Comparison of ENCODE assay signal across 7 cellular contexts in the genomic region with DNA sequence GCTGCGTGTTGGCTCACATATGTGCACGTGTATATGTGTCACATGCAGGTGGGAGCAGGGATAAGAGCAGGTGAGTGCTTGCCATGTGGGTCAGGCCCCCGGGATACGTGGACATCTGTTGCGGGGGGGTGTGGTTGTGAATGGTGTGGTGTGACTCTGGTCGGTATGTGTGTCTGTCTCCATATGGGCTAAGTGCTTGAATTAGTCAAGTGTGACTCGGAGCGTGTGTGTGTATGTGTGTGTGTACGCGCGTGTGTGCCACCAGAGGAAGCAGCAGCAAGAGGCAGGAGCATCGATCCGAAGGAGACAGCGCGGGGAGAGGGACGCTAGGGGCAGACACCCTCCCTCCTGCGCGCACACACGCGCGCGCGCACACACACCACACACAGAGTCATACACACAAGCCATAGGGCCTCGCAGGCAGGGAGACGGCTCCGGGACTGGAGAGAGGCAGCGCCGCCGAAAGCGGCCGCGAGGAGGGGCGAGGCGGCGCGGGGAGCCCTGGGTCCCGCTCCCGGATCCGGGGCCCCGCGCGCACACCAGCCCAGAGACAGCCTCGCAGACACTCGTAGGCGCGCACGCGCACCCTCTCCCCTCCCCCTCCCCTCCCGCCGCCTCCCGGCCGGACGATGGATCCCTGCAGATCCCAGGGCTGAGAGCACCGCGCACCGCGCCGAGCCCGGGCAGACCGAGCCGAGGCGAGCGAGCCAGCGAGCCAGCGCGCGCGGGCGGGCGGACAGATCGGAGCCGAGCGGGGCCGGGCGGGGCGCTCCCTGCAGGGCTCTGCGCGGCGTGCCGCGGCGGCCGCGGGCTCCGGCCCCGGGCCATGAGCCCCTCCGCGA. TPM values are rescaled to one million over a fixed set of nuclear protein-coding genes. Genes with fewer than 3 reads are reported as not detected.
DNase-seq lines count a peak whose midpoint lies in the region; ATAC-seq, FAIRE-seq and TF ChIP-seq lines count a peak whose summit lies in the region.

A gene (plus strand): TSS at position 597 of the 842 bp plus-strand sequence. CDS start 1,171 bp downstream, outside the sequence.

- peaks cover 13% of the 10 kb centered on the region for H3K4me1 ChIP-seq in ectodermal cell (ENCODE audit: control insufficient read depth, insufficient read depth, low read length)
- peaks cover 17% of the 10 kb centered on the region for H3K4me1 ChIP-seq in lower lobe of right lung

- peak; percentile 75 to 82 for ATAC-seq in lower lobe of right lung
- ATAC-seq in GM19395 (IDR thresholded peaks at IDR 0.05; ENCODE audit: unreplicated experiment), result no peak

- H3K4me3 ChIP-seq in ectodermal cell (ENCODE audit: insufficient read depth, low read depth, low read length) (peak within 1 kb of the TSS; percentile 65), lower lobe of right lung (peak within 1 kb of the TSS; percentile 64)

- H3K27me3 ChIP-seq in ectodermal cell (ENCODE audit: control insufficient read depth, insufficient read depth, low read length, poor library complexity, severe bottlenecking) (peaks cover 68% of the 10 kb centered on the region), lower lobe of right lung (ENCODE audit: low read depth) (peaks cover 16% of the 10 kb centered on the region)

- intact Hi-C loops in lower lobe of right lung (cut with DNase I), result no loop called here

- no peak for TF ChIP-seq CTCF in lower lobe of right lung (IDR thresholded peaks at IDR 0.05)

- H3K9me3 ChIP-seq in ectodermal cell (ENCODE audit: control insufficient read depth, low read length) (no peaks in the 10 kb centered on the region), lower lobe of right lung (no peaks in the 10 kb centered on the region)

- DNase-seq in GM19239 (ENCODE audit: insufficient read length, low spot score) (peak; percentile 58), NCI-H2171 (lab: John Stamatoyannopoulos, UW) (peak; percentile 86), lower lobe of right lung (peak; percentile 73)
- peak; percentile 62 to 68 for DNase-seq in activated CD4-positive, alpha-beta T cell treated with anti-CD3 and anti-CD28 coated beads, Interleukin-2, amount 50 U/mL, for 48 hours
- DNase-seq in stimulated activated CD4-positive, alpha-beta T cell treated with anti-CD3 and anti-CD28 coated beads, Interleukin-4, amount 100 ng/mL, for 24 hours, result peak; percentile 40

- FAIRE-seq in GM19239 (lab: Jason Lieb, UNC), result no peak

- H3K27ac ChIP-seq in ectodermal cell (ENCODE audit: insufficient read depth, low read depth, low read length, poor library complexity, severe bottlenecking) (no peak within 1 kb of the TSS), lower lobe of right lung (no peak within 1 kb of the TSS)

- no peaks in the 10 kb centered on the region for H3K36me3 ChIP-seq in ectodermal cell (ENCODE audit: control insufficient read depth, insufficient read depth, low read length)
- no peaks in the 10 kb centered on the region for H3K36me3 ChIP-seq in lower lobe of right lung

- 1% methylated on average over 88 of the region's 88 CpGs for WGBS in ectodermal cell, 2 experiments

RNA-seq across cellular contexts. Expression of the gene that starts here (rescaled TPM):
- polyA plus RNA-seq in ectodermal cell (2013, experiment 1 of 4), result 22.7 TPM
- 21.1 TPM for polyA plus RNA-seq in ectodermal cell (2013, experiment 2 of 4)
- polyA plus RNA-seq in ectodermal cell (2013, experiment 3 of 4), result 19.4 TPM
- 22.9 TPM for polyA plus RNA-seq in ectodermal cell (2013, experiment 4 of 4)
- 1.6 TPM for total RNA-seq in lower lobe of right lung
